ENCODE assay signal across 20 cellular contexts in the genomic region with DNA sequence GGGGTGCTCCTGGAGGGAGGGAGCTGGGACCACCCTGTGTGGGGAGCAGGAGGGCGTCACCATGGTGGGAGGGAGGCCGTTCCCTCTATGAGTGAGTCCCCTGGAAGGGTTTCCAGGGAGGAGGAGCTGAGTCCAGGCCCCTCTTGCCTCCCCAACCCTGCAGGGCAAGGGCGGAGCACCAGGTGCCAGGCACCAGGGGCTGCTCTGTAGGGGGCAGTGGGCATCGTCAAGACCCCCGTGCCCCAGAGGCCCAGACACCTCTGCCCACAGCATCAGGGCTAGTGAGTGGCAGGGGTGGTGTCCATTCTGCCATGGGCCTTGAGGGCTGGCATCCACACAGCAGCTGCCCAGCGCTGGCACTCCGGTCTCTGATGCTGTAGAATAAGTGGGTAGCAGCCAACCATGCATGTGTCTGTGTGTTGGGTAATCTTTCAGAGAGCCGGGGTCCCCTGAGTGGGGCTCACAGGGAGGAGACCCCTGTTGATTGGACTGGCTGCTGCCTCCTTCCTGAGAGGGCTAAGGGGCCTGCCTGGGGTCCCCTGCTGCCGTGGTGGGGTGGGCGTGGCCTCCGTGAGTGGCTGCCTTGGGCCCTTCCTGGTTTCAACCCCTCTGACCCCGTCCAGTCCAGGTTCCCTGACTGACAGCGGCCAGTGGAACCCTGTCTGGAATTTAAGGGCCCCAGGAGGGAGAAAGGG.
DNase-seq lines count a peak whose midpoint lies in the region; ATAC-seq, FAIRE-seq and TF ChIP-seq lines count a peak whose summit lies in the region.
"Had no signal": no experiment of that assay in that cellular context is flagged by ENCODE, and none has a peak within 500 bp of the region (broad histone marks: within the 10 kb centered on the region; RNA-seq: fewer than 3 reads in every experiment).

No MANE protein-coding gene starts in this region.

- H2AK5ac ChIP-seq in neuronal stem cell (ENCODE audit: low read depth, low read length) = peak overlapping the region; percentile 91

- H3K27me3 ChIP-seq in HepG2 (ENCODE audit: control insufficient read depth in 1 of 2, insufficient read depth in 2 of 2, low read length in 2 of 2) (peaks cover 16 to 68% of the 10 kb centered on the region in 2 experiments), right lobe of liver (no peaks in the 10 kb centered on the region), neuronal stem cell (ENCODE audit: control insufficient read depth in 3 of 3, insufficient read depth in 3 of 3, low read depth in 1 of 3, low read length in 3 of 3) (peaks cover 0 to 34% (median 0%) of the 10 kb centered on the region in 3 experiments), esophagus muscularis mucosa (peaks cover 0 to 49% (median 0%) of the 10 kb centered on the region in 4 donors)

- H3K9me3 ChIP-seq in HepG2 (ENCODE audit: low read length) = no peaks in the 10 kb centered on the region
- no peaks in the 10 kb centered on the region for H3K9me3 ChIP-seq in right lobe of liver
- no peaks in the 10 kb centered on the region for H3K9me3 ChIP-seq in HEK293 (ENCODE audit: control insufficient read depth, insufficient read depth, low read depth, low read length)
- H3K9me3 ChIP-seq in kidney (ENCODE audit: control insufficient read depth in 1 of 2, low read length in 2 of 2) = no peaks in the 10 kb centered on the region
- peaks cover 0 to 2% of the 10 kb centered on the region in 2 donors for H3K9me3 ChIP-seq in neuronal stem cell (replicated peaks in 1 of 2; ENCODE audit: control insufficient read depth in 2 of 2, insufficient read depth in 1 of 2, low read depth in 1 of 2, low read length in 2 of 2)
- no peaks in the 10 kb centered on the region for H3K9me3 ChIP-seq in esophagus muscularis mucosa

- no peaks in the 10 kb centered on the region for H3K4me1 ChIP-seq in HepG2 (ENCODE audit: insufficient read depth, low read length)
- peaks cover 0 to 19% (median 9%) of the 10 kb centered on the region in 4 donors for H3K4me1 ChIP-seq in right lobe of liver
- no peaks in the 10 kb centered on the region for H3K4me1 ChIP-seq in HEK293 (ENCODE audit: control insufficient read depth, insufficient read depth, low read length)
- H3K4me1 ChIP-seq in kidney (ENCODE audit: control insufficient read depth in 1 of 2, insufficient read depth in 1 of 2, low read depth in 1 of 2, low read length in 2 of 2) = peaks cover 0 to 6% of the 10 kb centered on the region in 2 donors
- no peaks in the 10 kb centered on the region for H3K4me1 ChIP-seq in neuronal stem cell (ENCODE audit: control insufficient read depth in 2 of 2, insufficient read depth in 1 of 2, low read depth in 1 of 2, low read length in 2 of 2)
- peaks cover 5 to 15% (median 11%) of the 10 kb centered on the region in 4 donors for H3K4me1 ChIP-seq in esophagus muscularis mucosa

- H3K4me2 ChIP-seq in HepG2 (ENCODE audit: low read depth, low read length) (no peak overlapping the region), neuronal stem cell (ENCODE audit: insufficient read depth, low read length, poor library complexity, severe bottlenecking) (no peak overlapping the region)
- H3K4me2 ChIP-seq: GM23338 had no signal

- no peaks in the 10 kb centered on the region for H3K79me2 ChIP-seq in HepG2 (ENCODE audit: insufficient read depth, low read length)

- TF ChIP-seq POLR2A in HepG2 (IDR thresholded peaks at IDR 0.05; ENCODE audit: insufficient read depth in 1 of 2, low read depth in 2 of 2, low read length in 2 of 2) (no peak), right lobe of liver (IDR thresholded peaks at IDR 0.05) (no peak), esophagus muscularis mucosa (IDR thresholded peaks at IDR 0.05; ENCODE audit: low read depth) (no peak)

- CTCF ChIA-PET in HepG2 (lab: Yijun Ruan, JAX; ENCODE audit: low intra/inter-chr PET ratio, low total read pairs) = no interaction called here
- CTCF ChIA-PET in HEK293 (lab: Yijun Ruan, JAX) = no interaction called here

- peak overlapping the region; percentile 59 for H3K18ac ChIP-seq in neuronal stem cell (ENCODE audit: low read length)

- H2BK12ac ChIP-seq in neuronal stem cell (ENCODE audit: low read length) = peak overlapping the region; percentile 41

- TF ChIP-seq CTCF in HepG2 (CRISPR knock-in tag; IDR thresholded peaks at IDR 0.05) (no peak), right lobe of liver (IDR thresholded peaks at IDR 0.05) (no peak), HEK293 (tag by site-specific recombination; IDR thresholded peaks at IDR 0.05) (no peak), kidney (IDR thresholded peaks at IDR 0.05; ENCODE audit: borderline replicate concordance, extremely low read depth, insufficient read depth) (no peak), esophagus muscularis mucosa (IDR thresholded peaks at IDR 0.05) (no peak)

- WGBS in HepG2 (ENCODE audit: low lambda C conversion rate) = 45% methylated on average over 4 of the region's 13 CpGs
- whole genome bisulfite sequencing in right lobe of liver (ENCODE audit: insufficient coverage, low coverage, low lambda C conversion rate, missing lambda C conversion rate) = 70% methylated on average over 2 of the region's 13 CpGs
- WGBS in neuronal stem cell (ENCODE audit: extremely low coverage in 2 of 2, insufficient read length in 2 of 2, insufficient replicate concordance in 1 of 2), 2 donors = no CpG with 5 or more reads among the region's 13 CpGs
- WGBS in esophagus muscularis mucosa = 70% methylated on average over 2 of the region's 13 CpGs

- peak overlapping the region; percentile 53 for H2BK5ac ChIP-seq in neuronal stem cell (ENCODE audit: low read length)

- in situ Hi-C loops in HepG2 (cut with HindIII; ENCODE audit: extremely low pct_ligation_motif_present, low pct_unique_long_range_greater_than_20kb) = no loop called here

- FAIRE-seq in HepG2 (lab: Jason Lieb, UNC) (no peak), kidney (lab: Jason Lieb, UNC) (no peak)
- FAIRE-seq: D721Med, GM12878 had no signal

- H3K27ac ChIP-seq in HepG2 (ENCODE audit: extremely low read length, insufficient read depth, low read length) (no peak overlapping the region), right lobe of liver (no peak overlapping the region), HEK293 (ENCODE audit: extremely low read depth, low read depth, low read length) (no peak overlapping the region), kidney (ENCODE audit: low read depth in 2 of 2, low read length in 2 of 2) (no peak overlapping the region), neuronal stem cell (replicated peaks; ENCODE audit: low read length) (no peak overlapping the region), esophagus muscularis mucosa (replicated peaks in 1 of 4) (no peak overlapping the region)

- no TSS peak for BruUV-seq in HepG2 (replicated peaks; lab: Mats Ljungman, UMichigan)

- no peak overlapping the region for H4K91ac ChIP-seq in neuronal stem cell (ENCODE audit: low read depth, low read length, poor library complexity)

- TF ChIP-seq EP300 in HepG2 (IDR thresholded peaks at IDR 0.05; ENCODE audit: low read depth in 2 of 2, low read length in 2 of 2) = no peak
- no peak for TF ChIP-seq EP300 in HepG2 (CRISPR knock-in tag; IDR thresholded peaks at IDR 0.05; ENCODE audit: borderline replicate concordance)
- TF ChIP-seq EP300 in esophagus muscularis mucosa (IDR thresholded peaks at IDR 0.05) = no peak

- H3K9ac ChIP-seq in HepG2 (ENCODE audit: insufficient read depth, low read depth, low read length) (no peak overlapping the region), kidney (ENCODE audit: low read length in 2 of 2) (no peak overlapping the region), neuronal stem cell (ENCODE audit: low read depth, low read length, poor library complexity) (no peak overlapping the region)

- intact Hi-C loops in HepG2 (cut with micrococcal nuclease; ENCODE audit: unreplicated experiment) (no loop called here), right lobe of liver (cut with DNase I) (no loop called here), kidney (cut with DNase I) (no loop called here), esophagus muscularis mucosa (cut with DNase I) (no loop called here)

- no peak overlapping the region for H2AFZ ChIP-seq in HepG2 (ENCODE audit: low read length)
- no peak overlapping the region for H2AFZ ChIP-seq in neuronal stem cell (ENCODE audit: low read length)
- H2AFZ ChIP-seq: GM23338 had no signal

- no peaks in the 10 kb centered on the region for H4K20me1 ChIP-seq in HepG2 (ENCODE audit: insufficient read depth, low read length)

- H2BK120ac ChIP-seq in neuronal stem cell (ENCODE audit: low read depth, low read length) = no peak overlapping the region

- H3K4me3 ChIP-seq in HepG2 (replicated peaks in 1 of 3; ENCODE audit: insufficient read depth in 1 of 3, low read depth in 2 of 3, low read length in 3 of 3) (no peak overlapping the region), right lobe of liver (no peak overlapping the region), HEK293 (ENCODE audit: low read depth, low read length) (no peak overlapping the region), kidney (ENCODE audit: low read length in 2 of 2) (no peak overlapping the region), neuronal stem cell (ENCODE audit: low read length in 2 of 2) (no peak overlapping the region), esophagus muscularis mucosa (no peak overlapping the region)
- H3K4me3 ChIP-seq: GM12878, GM23338 had no signal

- no peak overlapping the region for H3K4ac ChIP-seq in neuronal stem cell (ENCODE audit: low read length)

- TF ChIP-seq RAD21 in HepG2 (CRISPR knock-in tag; IDR thresholded peaks at IDR 0.05) = no peak

- H4K8ac ChIP-seq in neuronal stem cell (ENCODE audit: low read depth, low read length) = no peak overlapping the region

- H3K23ac ChIP-seq in neuronal stem cell (ENCODE audit: low read depth, low read length, poor library complexity) = peak overlapping the region; percentile 25

- no peak for DNase-seq in HepG2 (ENCODE audit: low spot score)
- DNase-seq in right lobe of liver = no peak
- peak; percentile 61 for DNase-seq in kidney
- no peak for DNase-seq in neuronal stem cell (ENCODE audit: low spot score)
- no peak for DNase-seq in esophagus muscularis mucosa (ENCODE audit: extremely low spot score)
- DNase-seq in stimulated activated naive CD8-positive, alpha-beta T cell treated with anti-CD3 and anti-CD28 coated beads, Interleukin-15, Interleukin-2, amounts not matched to agents 100 U/mL and 50 U/mL, for 24 hours = no peak
- DNase-seq: CD4-positive, alpha-beta T cell; CD8-positive, alpha-beta memory T cell; DMS 273 treated with DMSO at 0.1 percent for 48 hours; DMS79; EL; GDM1; H9; HFFc6 had no signal

- H3K14ac ChIP-seq in neuronal stem cell (ENCODE audit: low read length) = peak overlapping the region; percentile 44

- H2BK15ac ChIP-seq in neuronal stem cell (ENCODE audit: low read length) = peak overlapping the region; percentile 5

- POLR2A ChIA-PET in HepG2 (lab: Yijun Ruan, JAX) (no interaction called here), HEK293 (lab: Yijun Ruan, JAX) (no interaction called here)

- H3K36me3 ChIP-seq in HepG2 (replicated peaks in 1 of 2; ENCODE audit: control insufficient read depth in 1 of 2, insufficient read depth in 2 of 2, low read length in 2 of 2) (no peaks in the 10 kb centered on the region), right lobe of liver (no peaks in the 10 kb centered on the region), HEK293 (ENCODE audit: control insufficient read depth in 2 of 2, insufficient read depth in 1 of 2, low read length in 2 of 2) (no peaks in the 10 kb centered on the region), kidney (ENCODE audit: control insufficient read depth in 1 of 2, insufficient read depth in 2 of 2, low read length in 2 of 2) (no peaks in the 10 kb centered on the region), neuronal stem cell (replicated peaks in 1 of 2; ENCODE audit: control insufficient read depth in 2 of 2, insufficient read depth in 2 of 2, low read length in 2 of 2) (no peaks in the 10 kb centered on the region), esophagus muscularis mucosa (no peaks in the 10 kb centered on the region)

- no peak for ATAC-seq in HepG2
- ATAC-seq in right lobe of liver = no peak
- ATAC-seq in esophagus mucosa = no peak
- no peak for ATAC-seq in stimulated activated naive CD8-positive, alpha-beta T cell treated with anti-CD3 and anti-CD28 coated beads, Interleukin-15, Interleukin-2, amounts not matched to agents 100 U/mL and 50 U/mL, for 24 hours
- ATAC-seq: GM12878, GM23338, HCT116 had no signal

- H3K79me1 ChIP-seq in neuronal stem cell (ENCODE audit: low read depth, low read length) = peaks cover 2% of the 10 kb centered on the region
